ENCODE assay signal across 1 cellular context in the genomic region with DNA sequence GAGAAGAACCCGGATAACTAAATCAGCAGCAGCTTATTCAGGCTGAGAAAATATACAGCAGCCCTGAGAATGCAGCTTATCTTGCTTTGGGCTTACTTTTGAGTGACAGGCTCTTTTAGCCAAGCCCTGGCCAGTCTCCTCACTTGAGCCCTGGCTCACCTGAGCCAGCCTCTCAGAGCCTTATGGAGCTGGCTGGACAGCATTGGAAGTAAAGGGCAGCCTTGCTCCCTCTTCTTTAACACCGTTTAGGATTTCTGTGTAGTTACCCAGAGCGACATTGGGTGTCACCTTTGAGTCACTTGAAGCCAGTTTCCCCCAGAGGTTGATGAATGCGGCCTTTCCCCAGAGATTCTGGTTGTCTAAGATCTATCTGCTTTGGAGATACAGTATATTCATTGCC.
TF ChIP-seq lines count a peak whose summit lies in the region.

No MANE protein-coding gene starts in this region.

TF ChIP-seq in SK-N-SH, 30 proteins besides CTCF, POLR2A, EP300 and RAD21 (continued from another document):
- TF ChIP-seq SMC3 (IDR thresholded peaks at IDR 0.05; ENCODE audit: low read depth, low read length): peak; percentile 89
